12 cellular contexts compared by ENCODE assay signal in the genomic region with DNA sequence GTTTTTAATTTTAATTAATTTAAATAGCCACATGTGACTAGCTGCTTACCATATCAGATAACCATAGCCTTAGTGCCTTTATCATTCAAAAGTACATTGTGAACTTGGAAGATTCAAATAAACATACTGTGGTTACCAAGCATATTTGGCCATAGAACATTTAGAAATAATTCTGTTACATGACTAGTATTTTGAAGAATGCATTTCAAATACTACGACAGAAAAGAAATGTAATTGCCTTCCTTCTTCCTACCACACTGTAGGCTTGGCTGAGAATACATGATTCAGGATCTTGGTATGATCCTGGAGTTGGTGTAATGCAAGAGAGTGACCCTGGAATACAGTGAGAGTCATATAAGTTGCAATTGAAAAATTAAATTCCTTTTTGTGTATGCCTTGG.
A peak's percentile ranks its signal among the peaks of the same experiment; 100 is the strongest.
DNase-seq lines count a peak whose midpoint lies in the region; ATAC-seq lines count a peak whose summit lies in the region.
"Had no signal": no experiment of that assay in that cellular context is flagged by ENCODE, and none has a peak within 500 bp of the region (broad histone marks: within the 10 kb centered on the region; RNA-seq: fewer than 3 reads in every experiment).

No MANE protein-coding gene starts in this region.

- H3K9me3 Mint-ChIP-seq in stimulated activated naive CD8-positive, alpha-beta T cell treated with anti-CD3 and anti-CD28 coated beads, Interleukin-15, Interleukin-2, amounts not matched to agents 100 ng/mL and 50 ng/mL, for 24 hours: no peaks in the 10 kb centered on the region

- no peak for DNase-seq in stimulated activated naive CD8-positive, alpha-beta T cell treated with anti-CD3 and anti-CD28 coated beads, Interleukin-15, Interleukin-2, amounts not matched to agents 100 U/mL and 50 U/mL, for 24 hours
- DNase-seq in astrocyte of the hippocampus (ENCODE audit: low read depth, low spot score): peak; percentile 89
- peak; percentile 86 for DNase-seq in kidney glomerular epithelial cell (lab: John Stamatoyannopoulos, UW)
- no peak for DNase-seq in OCI-M2 (lab: John Stamatoyannopoulos, UW; ENCODE audit: unreplicated experiment)
- DNase-seq in inferior parietal cortex (ENCODE audit: extremely low spot score): no peak
- no peak for DNase-seq in GM19240 (ENCODE audit: insufficient read length, low spot score)
- DNase-seq: activated CD8-positive, alpha-beta memory T cell treated with anti-CD3 and anti-CD28 coated beads, Interleukin-2, amount 50 U/mL, for 48 hours; midbrain; NCI-H1694 treated with DMSO at 0.1 percent for 48 hours; stimulated activated CD4-positive, alpha-beta T cell treated with anti-CD3 and anti-CD28 coated beads, Interleukin-4, amount 100 ng/mL, for 4 hours had no signal

- H3K36me3 Mint-ChIP-seq in stimulated activated naive CD8-positive, alpha-beta T cell treated with anti-CD3 and anti-CD28 coated beads, Interleukin-15, Interleukin-2, amounts not matched to agents 100 ng/mL and 50 ng/mL, for 24 hours (ENCODE audit: low read depth): no peaks in the 10 kb centered on the region

- no peak overlapping the region for H3K4me3 Mint-ChIP-seq in stimulated activated naive CD8-positive, alpha-beta T cell treated with anti-CD3 and anti-CD28 coated beads, Interleukin-15, Interleukin-2, amounts not matched to agents 100 ng/mL and 50 ng/mL, for 24 hours

- peaks cover 4% of the 10 kb centered on the region for H3K27me3 Mint-ChIP-seq in stimulated activated naive CD8-positive, alpha-beta T cell treated with anti-CD3 and anti-CD28 coated beads, Interleukin-15, Interleukin-2, amounts not matched to agents 100 ng/mL and 50 ng/mL, for 24 hours

- H3K4me1 Mint-ChIP-seq in stimulated activated naive CD8-positive, alpha-beta T cell treated with anti-CD3 and anti-CD28 coated beads, Interleukin-15, Interleukin-2, amounts not matched to agents 100 ng/mL and 50 ng/mL, for 24 hours (ENCODE audit: low read depth): peaks cover 64% of the 10 kb centered on the region

- H3K27ac Mint-ChIP-seq in stimulated activated naive CD8-positive, alpha-beta T cell treated with anti-CD3 and anti-CD28 coated beads, Interleukin-15, Interleukin-2, amounts not matched to agents 100 ng/mL and 50 ng/mL, for 24 hours: peak overlapping the region; percentile 12

- ATAC-seq in stimulated activated naive CD8-positive, alpha-beta T cell treated with anti-CD3 and anti-CD28 coated beads, Interleukin-15, Interleukin-2, amounts not matched to agents 100 U/mL and 50 U/mL, for 24 hours: no peak
- ATAC-seq in GM19324 (IDR thresholded peaks at IDR 0.05; ENCODE audit: low FRiP score, unreplicated experiment): no peak

Comparison
In these comparisons a context has a peak if more than half of its experiments do, and no peak if none do; other contexts are left out.
1. DNase-seq: peak in astrocyte of the hippocampus (single experiment) and kidney glomerular epithelial cell (single experiment); none in stimulated activated naive CD8-positive, alpha-beta T cell treated with anti-CD3 and anti-CD28 coated beads, Interleukin-15, Interleukin-2, amounts not matched to agents 100 U/mL and 50 U/mL, for 24 hours (single experiment), OCI-M2 (single experiment), inferior parietal cortex (single experiment) and GM19240 (single experiment).